16 cellular contexts compared by ENCODE assay signal in the genomic region with DNA sequence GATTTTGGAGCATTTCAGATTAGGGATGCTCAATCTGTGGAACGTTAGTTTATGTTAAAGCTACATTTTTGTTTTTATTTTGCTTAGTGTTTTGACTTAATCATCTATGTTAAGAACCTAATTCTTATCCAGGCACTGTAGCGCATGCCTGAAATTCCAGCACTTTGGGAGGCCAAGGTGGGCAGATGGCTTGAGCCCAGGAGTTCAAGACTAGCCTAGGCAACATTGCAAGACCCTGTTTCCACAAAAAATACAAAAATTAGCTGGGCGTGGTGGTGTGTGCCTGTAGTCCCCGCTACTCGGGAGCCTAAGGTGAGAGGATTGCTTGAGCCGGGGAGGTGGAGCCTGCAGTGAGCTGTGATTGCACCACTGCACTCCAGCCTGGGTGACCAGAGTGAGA.
"Had no signal": no experiment of that assay in that cellular context is flagged by ENCODE, and none has a peak within 500 bp of the region (broad histone marks: within the 10 kb centered on the region; RNA-seq: fewer than 3 reads in every experiment).

No MANE protein-coding gene starts in this region.

- H3K4me3 Mint-ChIP-seq: activated naive CD4-positive, alpha-beta T cell treated with anti-CD3 and anti-CD28 coated beads for 36 hours; activated naive CD8-positive, alpha-beta T cell treated with anti-CD3 and anti-CD28 coated beads, Interleukin-2, amount 50 U/mL, for 24 hours; activated T-helper 17 cell treated with anti-CD3 and anti-CD28 coated beads, Interleukin-2, amount 50 U/mL, for 72 hours; effector memory CD8-positive, alpha-beta T cell; naive B cell; stimulated activated naive B cell treated with anti-CD40 and anti-IgM and Interleukin-4, amounts not matched to agents 10 μg/mL and 1 μg/mL and 100 μg/mL, for 72 hours; T-helper 2 cell treated with Interferon-gamma antibody and Interleukin-4, amounts not matched to agents 5 μg/mL and 100 μg/mL, for 36 hours had no signal

- H3K36me3 ChIP-seq: gastrocnemius medialis, heart left ventricle, ovary, tibial artery had no signal

- H3K27ac ChIP-seq: gastrocnemius medialis, heart left ventricle, ovary, tibial artery had no signal

- ATAC-seq: activated naive CD8-positive, alpha-beta T cell treated with anti-CD3 and anti-CD28 coated beads, Interleukin-2, amount 50 U/mL, for 24 hours; activated T-helper 17 cell treated with anti-CD3 and anti-CD28 coated beads, Interleukin-2, amount 50 U/mL, for 72 hours; effector memory CD8-positive, alpha-beta T cell; gastrocnemius medialis; stimulated activated naive B cell treated with anti-CD40 and anti-IgM and Interleukin-4, amounts not matched to agents 10 μg/mL and 1 μg/mL and 100 μg/mL, for 72 hours had no signal

- H3K4me1 Mint-ChIP-seq: activated naive CD8-positive, alpha-beta T cell treated with anti-CD3 and anti-CD28 coated beads, Interleukin-2, amount 50 U/mL, for 24 hours; activated T-helper 17 cell treated with anti-CD3 and anti-CD28 coated beads, Interleukin-2, amount 50 U/mL, for 72 hours had no signal

- DNase-seq: activated naive CD4-positive, alpha-beta T cell treated with anti-CD3 and anti-CD28 coated beads for 36 hours; activated naive CD8-positive, alpha-beta T cell treated with anti-CD3 and anti-CD28 coated beads, Interleukin-2, amount 50 U/mL, for 24 hours; aorta; effector memory CD8-positive, alpha-beta T cell; gastrocnemius medialis; heart left ventricle; left cardiac atrium; naive B cell; ovary; stimulated activated CD4-positive, alpha-beta T cell treated with anti-CD3 and anti-CD28 coated beads, Interleukin-15, amount 100 ng/mL, for 24 hours; stimulated activated CD4-positive, alpha-beta T cell treated with anti-CD3 and anti-CD28 coated beads, Interleukin-4, amount 100 ng/mL, for 1 hour; stimulated activated naive B cell treated with anti-CD40 and anti-IgM and Interleukin-4, amounts not matched to agents 10 μg/mL and 1 μg/mL and 100 μg/mL, for 72 hours; tibial artery had no signal

- H3K9me3 Mint-ChIP-seq: activated naive CD4-positive, alpha-beta T cell treated with anti-CD3 and anti-CD28 coated beads for 36 hours; activated naive CD8-positive, alpha-beta T cell treated with anti-CD3 and anti-CD28 coated beads, Interleukin-2, amount 50 U/mL, for 24 hours; activated T-helper 17 cell treated with anti-CD3 and anti-CD28 coated beads, Interleukin-2, amount 50 U/mL, for 72 hours; effector memory CD8-positive, alpha-beta T cell had no signal

- H3K4me1 ChIP-seq: tibial artery had no signal

- H3K27me3 ChIP-seq: gastrocnemius medialis, heart left ventricle, ovary, tibial artery had no signal

- H3K27me3 Mint-ChIP-seq: activated T-helper 17 cell treated with anti-CD3 and anti-CD28 coated beads, Interleukin-2, amount 50 U/mL, for 72 hours; naive B cell; stimulated activated naive B cell treated with anti-CD40 and anti-IgM and Interleukin-4, amounts not matched to agents 10 μg/mL and 1 μg/mL and 100 μg/mL, for 72 hours had no signal

- H3K9me3 ChIP-seq: gastrocnemius medialis, ovary, tibial artery had no signal

- H3K27ac Mint-ChIP-seq: activated naive CD4-positive, alpha-beta T cell treated with anti-CD3 and anti-CD28 coated beads for 36 hours; activated naive CD8-positive, alpha-beta T cell treated with anti-CD3 and anti-CD28 coated beads, Interleukin-2, amount 50 U/mL, for 24 hours; activated T-helper 17 cell treated with anti-CD3 and anti-CD28 coated beads, Interleukin-2, amount 50 U/mL, for 72 hours; effector memory CD8-positive, alpha-beta T cell; naive B cell; stimulated activated naive B cell treated with anti-CD40 and anti-IgM and Interleukin-4, amounts not matched to agents 10 μg/mL and 1 μg/mL and 100 μg/mL, for 72 hours; T-helper 2 cell treated with Interferon-gamma antibody and Interleukin-4, amounts not matched to agents 5 μg/mL and 100 μg/mL, for 36 hours had no signal

- H3K4me3 ChIP-seq: gastrocnemius medialis, heart left ventricle, lung, ovary, tibial artery had no signal
